ENCODE assay signal across 17 cellular contexts in genomic region chr11:35969089-35970046, GRCh38. TPM values are rescaled to one million over a fixed set of nuclear protein-coding genes. Genes with fewer than 3 reads are reported as not detected.
DNase-seq lines count a peak whose midpoint lies in the region; ATAC-seq, FAIRE-seq and TF ChIP-seq lines count a peak whose summit lies in the region.
"Had no signal": no experiment of that assay in that cellular context is flagged by ENCODE, and none has a peak within 500 bp of the region (broad histone marks: within the 10 kb centered on the region; RNA-seq: fewer than 3 reads in every experiment).

No MANE protein-coding gene starts in this region.

- ATAC-seq in GM18868 (IDR thresholded peaks at IDR 0.05; ENCODE audit: unreplicated experiment) (peak; percentile 72), gastrocnemius medialis (no peak)
- ATAC-seq: K562, left lobe of liver had no signal

- H3K27ac ChIP-seq in endodermal cell (ENCODE audit: low read depth, low read length): no peak overlapping the region
- peak overlapping the region in 1 of 2 donors; percentile 24 for H3K27ac ChIP-seq in small intestine (ENCODE audit: low read depth in 1 of 2, low read length in 1 of 2)
- no peak overlapping the region for H3K27ac ChIP-seq in ascending aorta
- H3K27ac ChIP-seq in gastrocnemius medialis: no peak overlapping the region
- H3K27ac ChIP-seq: suprapubic skin had no signal

- no peak for FAIRE-seq in small intestine (lab: Jason Lieb, UNC)
- FAIRE-seq: K562 had no signal

- H3K27me3 Mint-ChIP-seq in endodermal cell (ENCODE audit: insufficient read depth) (no peaks in the 10 kb centered on the region), progenitor cell of endocrine pancreas (no peaks in the 10 kb centered on the region)
- H3K27me3 Mint-ChIP-seq: activated B cell treated with CpG ODN at 0.5 μM for 24 hours had no signal

- H3K36me3 Mint-ChIP-seq in endodermal cell (ENCODE audit: low read depth) (peaks cover 16% of the 10 kb centered on the region), progenitor cell of endocrine pancreas (ENCODE audit: insufficient read depth) (peaks cover 4% of the 10 kb centered on the region)

- no peaks in the 10 kb centered on the region for H3K27me3 ChIP-seq in endodermal cell (ENCODE audit: control insufficient read depth, insufficient read depth, low read length, poor library complexity, severe bottlenecking)
- no peaks in the 10 kb centered on the region for H3K27me3 ChIP-seq in small intestine (ENCODE audit: control insufficient read depth in 2 of 2, insufficient read depth in 2 of 2, low read length in 2 of 2)
- H3K27me3 ChIP-seq in ascending aorta: no peaks in the 10 kb centered on the region
- H3K27me3 ChIP-seq in gastrocnemius medialis: no peaks in the 10 kb centered on the region
- H3K27me3 ChIP-seq: suprapubic skin had no signal

- H3K4me3 Mint-ChIP-seq in endodermal cell (no peak overlapping the region), progenitor cell of endocrine pancreas (ENCODE audit: low read depth) (no peak overlapping the region)
- H3K4me3 Mint-ChIP-seq: activated B cell treated with CpG ODN at 0.5 μM for 24 hours; central memory CD8-positive, alpha-beta T cell; neural crest cell had no signal

- H3K4me3 ChIP-seq in endodermal cell (ENCODE audit: low read length): no peak overlapping the region
- no peak overlapping the region for H3K4me3 ChIP-seq in small intestine (ENCODE audit: low read depth in 1 of 2, low read length in 2 of 2)
- H3K4me3 ChIP-seq in ascending aorta: no peak overlapping the region
- H3K4me3 ChIP-seq in gastrocnemius medialis: no peak overlapping the region
- H3K4me3 ChIP-seq: K562, suprapubic skin had no signal

- peaks cover 15% of the 10 kb centered on the region for H3K9me3 Mint-ChIP-seq in endodermal cell
- H3K9me3 Mint-ChIP-seq in progenitor cell of endocrine pancreas (ENCODE audit: low read depth): peaks cover 4% of the 10 kb centered on the region
- H3K9me3 Mint-ChIP-seq: central memory CD8-positive, alpha-beta T cell had no signal

- DNase-seq in NCI-H2171 (lab: John Stamatoyannopoulos, UW): peak; percentile 93
- DNase-seq in endodermal cell: no peak
- peak; percentile 26 for DNase-seq in small intestine
- DNase-seq in ascending aorta (ENCODE audit: low spot score in 2 of 2): no peak
- DNase-seq in progenitor cell of endocrine pancreas (ENCODE audit: low spot score, unreplicated experiment): no peak
- DNase-seq in stimulated activated CD4-positive, alpha-beta T cell treated with anti-CD3 and anti-CD28 coated beads, Interleukin-2, amount 100 ng/mL, for 24 hours: no peak
- no peak for DNase-seq in gastrocnemius medialis
- DNase-seq: activated B cell treated with CpG ODN at 0.5 μM for 24 hours; activated naive CD4-positive, alpha-beta T cell treated with anti-CD3 and anti-CD28 coated beads, Interleukin-2, amount 50 U/mL, for 16 hours; NCI-H1436 treated with DMSO at 0.1 percent for 48 hours; OCI-M1 had no signal

- H3K9me3 ChIP-seq in endodermal cell (ENCODE audit: control insufficient read depth, low read length) (peaks cover 12% of the 10 kb centered on the region), small intestine (ENCODE audit: control insufficient read depth, low read depth) (no peaks in the 10 kb centered on the region), ascending aorta (no peaks in the 10 kb centered on the region), gastrocnemius medialis (no peaks in the 10 kb centered on the region)

- H3K4me1 ChIP-seq in endodermal cell (ENCODE audit: control insufficient read depth, insufficient read depth, low read length) (no peaks in the 10 kb centered on the region), small intestine (ENCODE audit: control insufficient read depth in 2 of 2, insufficient read depth in 1 of 2, low read depth in 1 of 2, low read length in 1 of 2) (peaks cover 0 to 8% of the 10 kb centered on the region in 2 donors), ascending aorta (no peaks in the 10 kb centered on the region), gastrocnemius medialis (peaks cover 0 to 7% of the 10 kb centered on the region in 2 donors)

- no peak overlapping the region for H3K9ac ChIP-seq in endodermal cell (ENCODE audit: extremely low read depth, low read length, poor library complexity, severe bottlenecking)

- TF ChIP-seq CTCF in endodermal cell (conservative IDR thresholded peaks at IDR 0.05) (no peak), ascending aorta (IDR thresholded peaks at IDR 0.05) (no peak), progenitor cell of endocrine pancreas (IDR thresholded peaks at IDR 0.05; ENCODE audit: unreplicated experiment) (no peak), gastrocnemius medialis (IDR thresholded peaks at IDR 0.05 in 4 of 5, conservative IDR thresholded peaks at IDR 0.05 in 1 of 5) (no peak)

- 77 to 81% methylated on average over 9 to 10 of the region's 10 CpGs for WGBS in endodermal cell (ENCODE audit: insufficient coverage in 1 of 2, insufficient read length in 1 of 2), 2 experiments
- WGBS in small intestine, 3 donors: 37 to 53% (median 45%) methylated on average over 10 of the region's 10 CpGs

- peak overlapping the region; percentile 66 for H3K27ac Mint-ChIP-seq in endodermal cell
- no peak overlapping the region for H3K27ac Mint-ChIP-seq in progenitor cell of endocrine pancreas
- H3K27ac Mint-ChIP-seq: activated B cell treated with CpG ODN at 0.5 μM for 24 hours had no signal

- intact Hi-C loops in ascending aorta (cut with DNase I): no loop called here
- intact Hi-C loops in gastrocnemius medialis (cut with DNase I; ENCODE audit: low total_unique reads): no loop called here

- H3K4me1 Mint-ChIP-seq in endodermal cell (peaks cover 10% of the 10 kb centered on the region), progenitor cell of endocrine pancreas (ENCODE audit: low read depth) (peaks cover 3% of the 10 kb centered on the region)
- H3K4me1 Mint-ChIP-seq: activated B cell treated with CpG ODN at 0.5 μM for 24 hours; central memory CD8-positive, alpha-beta T cell had no signal

- in situ Hi-C loops in gastrocnemius medialis (cut with MboI; ENCODE audit: low sequenced_read_pairs in 4 of 4): no loop called here

- no peak for TF ChIP-seq POLR2A in gastrocnemius medialis (IDR thresholded peaks at IDR 0.05)

- no peaks in the 10 kb centered on the region for H3K36me3 ChIP-seq in endodermal cell (ENCODE audit: control insufficient read depth, insufficient read depth, low read length)
- no peaks in the 10 kb centered on the region for H3K36me3 ChIP-seq in small intestine (ENCODE audit: control insufficient read depth in 2 of 2, insufficient read depth in 2 of 2, low read length in 2 of 2)
- H3K36me3 ChIP-seq in ascending aorta: no peaks in the 10 kb centered on the region
- no peaks in the 10 kb centered on the region for H3K36me3 ChIP-seq in gastrocnemius medialis

RNA-seq across cellular contexts. Expression of gene LDLRAD3, which starts 25.5 kb away (rescaled TPM):
- total RNA-seq in endodermal cell (10 to 100 TPM; 19.2 to 30.6 TPM), ascending aorta (21.6 TPM), progenitor cell of endocrine pancreas (19.6 and 22.8 TPM in 2 replicates), gastrocnemius medialis (10 to 100 TPM in 3 of 4 donors, 1 to 10 TPM in 1; 6.1 to 12.8 (median 11.8) TPM)
- 21.6 TPM for polyA plus RNA-seq in endodermal cell (2013, experiment 1 of 2)
- 22.9 TPM for polyA plus RNA-seq in endodermal cell (2013, experiment 2 of 2)
- 1 to 10 TPM in 1 of 3 donors, under 1 TPM in 2; 0.22 to 6.2 (median 0.81) TPM for polyA plus RNA-seq in small intestine
- total RNA-seq: activated B cell treated with CpG ODN at 0.5 μM for 24 hours had no signal

Comparison
In these comparisons a context has a peak if more than half of its experiments do, and no peak if none do; other contexts are left out.
1. DNase-seq: peak in NCI-H2171 (single experiment) and small intestine (single experiment); none in endodermal cell (single experiment), ascending aorta (0 of 2), progenitor cell of endocrine pancreas (single experiment), stimulated activated CD4-positive, alpha-beta T cell treated with anti-CD3 and anti-CD28 coated beads, Interleukin-2, amount 100 ng/mL, for 24 hours (0 of 2) and gastrocnemius medialis (0 of 2).